8 cellular contexts compared by ENCODE assay signal in genomic region chr1:110829955-110830553, GRCh38. TPM values are rescaled to one million over a fixed set of nuclear protein-coding genes. Genes with fewer than 3 reads are reported as not detected.
DNase-seq lines count a peak whose midpoint lies in the region; ATAC-seq, FAIRE-seq and TF ChIP-seq lines count a peak whose summit lies in the region.

No MANE protein-coding gene starts in this region.

- H2BK15ac ChIP-seq in H1 (ENCODE audit: low read length) = no peak overlapping the region

- no peak overlapping the region for H3K9ac ChIP-seq in H1 (replicated peaks in 1 of 4; ENCODE audit: extremely low read depth in 1 of 4, low read depth in 3 of 4, low read length in 3 of 4)

- TF ChIP-seq CTCF in GM12872 (IDR thresholded peaks at IDR 0.05; ENCODE audit: insufficient read depth, low read depth, low read length) (peak; percentile 87), LNCAP (IDR thresholded peaks at IDR 0.05) (peak; percentile 85), H1 (IDR thresholded peaks at IDR 0.05; ENCODE audit: control extremely low read depth in 1 of 3, insufficient read depth in 1 of 3, low read depth in 1 of 3, low read length in 3 of 3) (peak in 2 of 3 experiments; percentile 76 to 82; a peak in 3 of 4 replicates), psoas muscle (IDR thresholded peaks at IDR 0.05) (peak; percentile 14)

- no peak overlapping the region for H3K4me3 ChIP-seq in H1 (ENCODE audit: extremely low read depth in 1 of 4, insufficient read depth in 2 of 4, low read depth in 3 of 4, low read length in 4 of 4)
- no peak overlapping the region for H3K4me3 ChIP-seq in psoas muscle

- POLR2A ChIA-PET in H1 (lab: Charles Lee; ENCODE audit: partially characterized antibody) = no interaction called here

- H3K79me2 ChIP-seq in H1 (ENCODE audit: control insufficient read depth in 1 of 2, insufficient read depth in 2 of 2, low read length in 2 of 2) = no peaks in the 10 kb centered on the region

- H4K91ac ChIP-seq in H1 (replicated peaks; ENCODE audit: insufficient read length, low read length) = no peak overlapping the region

- H2BK5ac ChIP-seq in H1 (ENCODE audit: low read depth, low read length) = no peak overlapping the region

- H3K79me1 ChIP-seq in H1 (ENCODE audit: low read depth, low read length) = no peaks in the 10 kb centered on the region

- ATAC-seq in psoas muscle = no peak
- no peak for ATAC-seq in GM19395 (IDR thresholded peaks at IDR 0.05; ENCODE audit: unreplicated experiment)

- H3K36me3 ChIP-seq in H1 (ENCODE audit: control insufficient read depth in 2 of 4, insufficient read depth in 4 of 4, low read length in 3 of 4) (no peaks in the 10 kb centered on the region), psoas muscle (ENCODE audit: insufficient read depth in 1 of 2, low read depth in 1 of 2) (no peaks in the 10 kb centered on the region)

- H4K5ac ChIP-seq in H1 (ENCODE audit: insufficient read length, low read depth, low read length) = no peak overlapping the region

- no peak overlapping the region for H2BK12ac ChIP-seq in H1 (ENCODE audit: low read depth, low read length)

- no peak overlapping the region for H2AK5ac ChIP-seq in H1 (ENCODE audit: low read depth, low read length)

- WGBS in H1 (ENCODE audit: extremely low coverage in 1 of 2, insufficient coverage in 1 of 2, insufficient read length in 1 of 2, insufficient replicate concordance in 2 of 2, low coverage in 1 of 2, low lambda C conversion rate in 2 of 2, missing lambda C conversion rate in 1 of 2), 2 experiments = 53 to 100% methylated on average over 1 to 5 of the region's 5 CpGs
- WGBS in psoas muscle, 3 donors = 42 to 47% (median 46%) methylated on average over 5 of the region's 5 CpGs

- peak; percentile 96 for FAIRE-seq in H1 (lab: Jason Lieb, UNC)

- H4K8ac ChIP-seq in H1 (ENCODE audit: extremely low read depth, insufficient read depth, low read length) = no peak overlapping the region

- H2AFZ ChIP-seq in H1 (ENCODE audit: low read length) = peak overlapping the region; percentile 60; the same call in 1 of the 2 replicates

- DNase-seq in AML-193 (lab: John Stamatoyannopoulos, UW) (peak; percentile 8 to 38), SKM-1 (lab: John Stamatoyannopoulos, UW; ENCODE audit: unreplicated experiment) (peak; percentile 10), H1 (ENCODE audit: low read depth in 1 of 2, low spot score in 2 of 2) (peak; percentile 15 to 46), psoas muscle (no peak), NK-92 (lab: John Stamatoyannopoulos, UW; ENCODE audit: unreplicated experiment) (no peak)

- CTCF ChIA-PET in H1 (lab: Charles Lee; ENCODE audit: partially characterized antibody) = interaction anchor here (0.5 to 2.4 kb wide), 17 partner anchors 12 to 666 kb away, joined by 3 to 11 read pairs (median 3); no protein-coding TSS in a partner anchor

- no peak overlapping the region for H3K4me2 ChIP-seq in H1 (ENCODE audit: insufficient read depth in 1 of 2, low read depth in 2 of 2, low read length in 2 of 2)

- no peaks in the 10 kb centered on the region for H4K20me1 ChIP-seq in H1 (replicated peaks in 1 of 2; ENCODE audit: control insufficient read depth in 1 of 2, insufficient read depth in 2 of 2, low read length in 2 of 2)

- no peak overlapping the region for H2BK120ac ChIP-seq in H1 (replicated peaks; ENCODE audit: low read depth, low read length)

- H3K18ac ChIP-seq in H1 (ENCODE audit: extremely low read depth, low read length) = no peak overlapping the region

- H3K14ac ChIP-seq in H1 (ENCODE audit: insufficient read length) = no peak overlapping the region

- H3K23ac ChIP-seq in H1 (ENCODE audit: insufficient read length) = no peak overlapping the region

- H3K4me1 ChIP-seq in H1 (replicated peaks in 1 of 4; ENCODE audit: control insufficient read depth in 3 of 4, insufficient read depth in 4 of 4, low read length in 3 of 4) (no peaks in the 10 kb centered on the region), psoas muscle (no peaks in the 10 kb centered on the region)

- H3K27me3 ChIP-seq in H1 (replicated peaks in 1 of 4; ENCODE audit: control insufficient read depth in 3 of 4, extremely low read depth in 1 of 4, insufficient read depth in 3 of 4, low read length in 3 of 4) (no peaks in the 10 kb centered on the region), psoas muscle (ENCODE audit: insufficient read depth in 3 of 3, low read length in 2 of 3) (no peaks in the 10 kb centered on the region)

- no peak for TF ChIP-seq POLR2A in H1 (IDR thresholded peaks at IDR 0.05; ENCODE audit: control extremely low read depth in 1 of 2, low read depth in 2 of 2, low read length in 2 of 2)

- no peak overlapping the region for H3K56ac ChIP-seq in H1 (replicated peaks; ENCODE audit: insufficient read length, low read depth, low read length)

- no peak overlapping the region for H3K4ac ChIP-seq in H1 (replicated peaks; ENCODE audit: insufficient read length, low read depth, low read length)

- H3K27ac ChIP-seq in H1 (ENCODE audit: low read depth, low read length) = no peak overlapping the region
- no peak overlapping the region for H3K27ac ChIP-seq in psoas muscle

- intact Hi-C loops in psoas muscle (cut with DNase I) = no loop called here

- no peak overlapping the region for H2BK20ac ChIP-seq in H1 (ENCODE audit: low read length)

- no peak for TF ChIP-seq EP300 in H1 (IDR thresholded peaks at IDR 0.05; ENCODE audit: borderline replicate concordance in 1 of 2, low read depth in 2 of 2, low read length in 2 of 2)

- no peaks in the 10 kb centered on the region for H3K23me2 ChIP-seq in H1 (ENCODE audit: low read depth, low read length)

- H3K9me3 ChIP-seq in H1 (ENCODE audit: insufficient read depth in 2 of 2, low read depth in 1 of 2, low read length in 1 of 2) (no peaks in the 10 kb centered on the region), psoas muscle (no peaks in the 10 kb centered on the region)

- TF ChIP-seq RAD21 in H1 (IDR thresholded peaks at IDR 0.05 in 1 of 2, conservative IDR thresholded peaks at IDR 0.05 in 1 of 2; ENCODE audit: low read depth in 2 of 2, low read length in 2 of 2) = peak; percentile 59 to 64

TF ChIP-seq in H1, 55 proteins besides CTCF, POLR2A, EP300 and RAD21:
- TF ChIP-seq HDAC6 (IDR thresholded peaks at IDR 0.05; ENCODE audit: low read depth, low read length) (no peak), MAFK (IDR thresholded peaks at IDR 0.05; ENCODE audit: low read depth, low read length) (no peak), TAF1 (IDR thresholded peaks at IDR 0.05; ENCODE audit: low read depth, low read length) (0 out of 2 replicates have a peak, but pooled peaks have one; percentile 22), PHF8 (conservative IDR thresholded peaks at IDR 0.05; ENCODE audit: low read depth, low read length) (no peak), RBBP5 (IDR thresholded peaks at IDR 0.05; ENCODE audit: borderline replicate concordance, low read depth, low read length) (no peak), TEAD4 (IDR thresholded peaks at IDR 0.05; ENCODE audit: low read depth, low read length) (0 out of 2 replicates have a peak, but pooled peaks have one; percentile 26), E2F6 (IDR thresholded peaks at IDR 0.05) (no peak)

RNA-seq across cellular contexts. Expression of gene CD53, which starts 42.9 kb away (rescaled TPM):
- 0.55 and 0.56 TPM in 2 replicates for total RNA-seq in H1 (2021; fragmentation: NEBNext Ultra II Directional; extraction: Animal tissue kit (Norgen Biotek cat#: 25700))
- 0.35 and 1.0 TPM in 2 replicates for polyA plus RNA-seq in H1 (2011; rRNA removed)
- 0.67 TPM for polyA plus RNA-seq in H1 (2011; cell fraction: cytosol; rRNA removed)
- 0.17 TPM for polyA plus RNA-seq in H1 (2011; cell fraction: nucleus; rRNA removed)
- 0.19 to 0.74 TPM (median 0.28 TPM) in 4 replicates for polyA plus RNA-seq in H1 (2012, experiment 1 of 2)
- polyA plus RNA-seq in H1 (2012, experiment 2 of 2) = not detected
- polyA plus RNA-seq in H1 (2013, experiment 1 of 2) = 0.85 TPM
- polyA plus RNA-seq in H1 (2013, experiment 2 of 2) = 0.90 TPM
- polyA minus RNA-seq in H1 (2011; rRNA and poly(A)+ RNA removed) = 0.85 and 1.0 TPM in 2 replicates
- not detected for polyA minus RNA-seq in H1 (2011; cell fraction: cytosol; rRNA and poly(A)+ RNA removed)
- not detected for polyA minus RNA-seq in H1 (2011; cell fraction: nucleus; rRNA and poly(A)+ RNA removed)
- 10 to 100 TPM in 1 of 4 donors, 1 to 10 TPM in 3; 4.4 to 10.2 (median 6.4) TPM for total RNA-seq in psoas muscle
- 1 to 10 TPM; 1.5 to 6.5 (median 2.1) TPM for polyA plus RNA-seq in psoas muscle

Comparison
In these comparisons a context has a peak if more than half of its experiments do, and no peak if none do; other contexts are left out.
1. DNase-seq: peak in AML-193 (2 of 2), SKM-1 (single experiment) and H1 (2 of 2); none in psoas muscle (0 of 2) and NK-92 (single experiment).
2. CTCF ChIP-seq: peak in every context shown above with its lines; median percentile 87 in GM12872; 85 in LNCAP; 79 in H1; 14 in psoas muscle.